In genomic region chr20:18276821-18277220, GRCh38 we compare ENCODE assay signal across 8 cellular contexts. TPM values are rescaled to one million over a fixed set of nuclear protein-coding genes. Genes with fewer than 3 reads are reported as not detected.
DNase-seq lines count a peak whose midpoint lies in the region; ATAC-seq, FAIRE-seq and TF ChIP-seq lines count a peak whose summit lies in the region.

No MANE protein-coding gene starts in this region.

- no peaks in the 10 kb centered on the region for H4K20me1 ChIP-seq in GM23338 (replicated peaks; ENCODE audit: insufficient read depth)

- ATAC-seq in CD8-positive, alpha-beta T cell, result no peak
- peak; percentile 98 for ATAC-seq in GM23338
- ATAC-seq in GM21528 (IDR thresholded peaks at IDR 0.05; ENCODE audit: low FRiP score, unreplicated experiment), result no peak

- intact Hi-C loops in CD8-positive, alpha-beta T cell (cut with DNase I, micrococcal nuclease), result loop anchor here in 1 of 2 experiments (5.0 kb wide), 1 partner anchor 1475 kb away; no protein-coding TSS in a partner anchor

- no peak overlapping the region for H3K27ac Mint-ChIP-seq in CD8-positive, alpha-beta T cell
- H3K27ac Mint-ChIP-seq in GM23338, result no peak overlapping the region

- peak; percentile 54 for TF ChIP-seq CTCF in CD8-positive, alpha-beta T cell (IDR thresholded peaks at IDR 0.05)
- TF ChIP-seq CTCF in GM23338 (conservative IDR thresholded peaks at IDR 0.05; ENCODE audit: low read depth in 2 of 2) (peak; percentile 96), brain microvascular endothelial cell (IDR thresholded peaks at IDR 0.05; ENCODE audit: low read depth, low read length, missing control alignments) (peak; percentile 97)

- peak overlapping the region; percentile 85; the same call in 1 of the 2 replicates for H2AFZ ChIP-seq in GM23338

- CTCF ChIA-PET in CD8-positive, alpha-beta T cell (lab: Charles Lee), result interaction anchor here (1.3 to 1.9 kb wide), 3 partner anchors 9 to 14 kb away, joined by 4 to 7 read pairs (median 5); partner anchors contain the start of gene ZNF133

- H3F3A ChIP-seq in GM23338 (replicated peaks; ENCODE audit: low read depth), result no peaks in the 10 kb centered on the region

- no peak overlapping the region for H3K4me2 ChIP-seq in GM23338

- no peaks in the 10 kb centered on the region for H3K9me3 Mint-ChIP-seq in CD8-positive, alpha-beta T cell
- H3K9me3 Mint-ChIP-seq in GM23338, result no peaks in the 10 kb centered on the region

- H3K9me3 ChIP-seq in CD8-positive, alpha-beta T cell (ENCODE audit: low read length), result no peaks in the 10 kb centered on the region

- H3K4me1 Mint-ChIP-seq in CD8-positive, alpha-beta T cell (ENCODE audit: low read depth), result no peaks in the 10 kb centered on the region
- H3K4me1 Mint-ChIP-seq in GM23338, result no peaks in the 10 kb centered on the region; the same call in 2 of the 3 replicates

- H3K4me3 ChIP-seq in CD8-positive, alpha-beta T cell (ENCODE audit: low read depth, low read length), result no peak overlapping the region
- H3K4me3 ChIP-seq in GM23338 (no peak overlapping the region), brain microvascular endothelial cell (ENCODE audit: low read depth, low read length) (no peak overlapping the region)

- H3K79me2 ChIP-seq in GM23338 (replicated peaks; ENCODE audit: insufficient read depth), result no peaks in the 10 kb centered on the region

- POLR2A ChIA-PET in CD8-positive, alpha-beta T cell (lab: Charles Lee), result no interaction called here

- in situ Hi-C loops in brain microvascular endothelial cell (cut with HindIII; ENCODE audit: low pct_ligation_motif_present, low sequenced_read_pairs), result no loop called here

- no peaks in the 10 kb centered on the region for H3K27me3 ChIP-seq in CD8-positive, alpha-beta T cell (ENCODE audit: insufficient read depth, low read length)
- H3K27me3 ChIP-seq in GM23338 (ENCODE audit: insufficient read depth) (no peaks in the 10 kb centered on the region), brain microvascular endothelial cell (replicated peaks) (peaks cover 2% of the 10 kb centered on the region)

- no peaks in the 10 kb centered on the region for H3K9me2 ChIP-seq in GM23338 (ENCODE audit: insufficient read depth)

- FAIRE-seq in TTC549 (lab: Jason Lieb, UNC), result peak; percentile 46

- H3K4me1 ChIP-seq in CD8-positive, alpha-beta T cell (ENCODE audit: insufficient read depth, low read length), result peaks cover 3% of the 10 kb centered on the region
- no peaks in the 10 kb centered on the region for H3K4me1 ChIP-seq in GM23338 (ENCODE audit: insufficient read depth)

- no peaks in the 10 kb centered on the region for H3K36me3 Mint-ChIP-seq in CD8-positive, alpha-beta T cell
- H3K36me3 Mint-ChIP-seq in GM23338 (ENCODE audit: low read depth), result no peaks in the 10 kb centered on the region

- H3K36me3 ChIP-seq in CD8-positive, alpha-beta T cell (ENCODE audit: insufficient read depth, low read length), result no peaks in the 10 kb centered on the region
- H3K36me3 ChIP-seq in GM23338 (ENCODE audit: insufficient read depth) (no peaks in the 10 kb centered on the region), brain microvascular endothelial cell (replicated peaks) (no peaks in the 10 kb centered on the region)

- H3K27me3 Mint-ChIP-seq in CD8-positive, alpha-beta T cell (ENCODE audit: low read depth), result peaks cover 46% of the 10 kb centered on the region
- no peaks in the 10 kb centered on the region for H3K27me3 Mint-ChIP-seq in GM23338 (ENCODE audit: insufficient read depth, low read depth, poor library complexity)

- no peak overlapping the region for H3K27ac ChIP-seq in CD8-positive, alpha-beta T cell (ENCODE audit: low read depth, low read length)
- H3K27ac ChIP-seq in GM23338 (ENCODE audit: low read depth) (no peak overlapping the region), brain microvascular endothelial cell (no peak overlapping the region)

- H3K4me3 Mint-ChIP-seq in CD8-positive, alpha-beta T cell, result no peak overlapping the region
- H3K4me3 Mint-ChIP-seq in GM23338, result no peak overlapping the region

- peak; percentile 16 to 56 (median 43) for DNase-seq in CD8-positive, alpha-beta T cell
- DNase-seq in GM23338 (ENCODE audit: low spot score), result peak; percentile 93
- DNase-seq in NCI-H2029 (lab: John Stamatoyannopoulos, UW), result peak; percentile 66
- DNase-seq in brain microvascular endothelial cell, result peak; percentile 77
- peak; percentile 87 for DNase-seq in inferior parietal cortex (ENCODE audit: extremely low spot score)
- peak; percentile 75 for DNase-seq in stimulated activated CD4-positive, alpha-beta T cell treated with anti-CD3 and anti-CD28 coated beads, Interleukin-15, amount 100 ng/mL, for 24 hours

TF ChIP-seq in GM23338, 12 proteins besides CTCF, POLR2A, EP300 and RAD21 (continues in another document):
- no peak for TF ChIP-seq ZNF462 (CRISPR knock-in tag; IDR thresholded peaks at IDR 0.05)
- no peak for TF ChIP-seq STAT1 (IDR thresholded peaks at IDR 0.05; ENCODE audit: unreplicated experiment)
- TF ChIP-seq ZNF331 (CRISPR knock-in tag; IDR thresholded peaks at IDR 0.05; ENCODE audit: low read depth), result no peak
- no peak for TF ChIP-seq CREB1 (CRISPR knock-in tag; IDR thresholded peaks at IDR 0.05; ENCODE audit: low read depth)
- no peak for TF ChIP-seq ZNF114 (CRISPR knock-in tag; IDR thresholded peaks at IDR 0.05)
- no peak for TF ChIP-seq POLR2AphosphoS5 (IDR thresholded peaks at IDR 0.05; ENCODE audit: low read depth)
- no peak for TF ChIP-seq JUNB (IDR thresholded peaks at IDR 0.05; ENCODE audit: unreplicated experiment)
- TF ChIP-seq EZH2phosphoT487 (IDR thresholded peaks at IDR 0.05; ENCODE audit: unreplicated experiment), result no peak
- TF ChIP-seq ETS1 (IDR thresholded peaks at IDR 0.05), result no peak

RNA-seq across cellular contexts. Expression of gene ZNF133, which starts 11.5 kb away (rescaled TPM):
- total RNA-seq in CD8-positive, alpha-beta T cell, result 1 to 10 TPM; 2.2 to 2.7 TPM
- 14.4 and 15.1 TPM in 2 replicates for total RNA-seq in GM23338 (2014; rRNA removed; shearing (Covaris generic))
- 9.4 and 10.6 TPM in 2 replicates for polyA plus RNA-seq in GM23338 (2016; fragmentation: Nextera tagmentation; extraction: Ambion mirVana)

Comparison
In these comparisons a context has a peak if more than half of its experiments do, and no peak if none do; other contexts are left out.
1. DNase-seq: peak in every context shown above with its lines; median percentile 93 in GM23338; 87 in inferior parietal cortex; 77 in brain microvascular endothelial cell; 75 in stimulated activated CD4-positive, alpha-beta T cell treated with anti-CD3 and anti-CD28 coated beads, Interleukin-15, amount 100 ng/mL, for 24 hours; 66 in NCI-H2029; 43 in CD8-positive, alpha-beta T cell.